Comparison of ENCODE assay signal across 19 cellular contexts in genomic region chr1:3032970-3033794, GRCh38. TPM values are rescaled to one million over a fixed set of nuclear protein-coding genes. Genes with fewer than 3 reads are reported as not detected.
A peak's percentile ranks its signal among the peaks of the same experiment; 100 is the strongest.
DNase-seq lines count a peak whose midpoint lies in the region; ATAC-seq, FAIRE-seq and TF ChIP-seq lines count a peak whose summit lies in the region.
"Had no signal": no experiment of that assay in that cellular context is flagged by ENCODE, and none has a peak within 500 bp of the region (broad histone marks: within the 10 kb centered on the region; RNA-seq: fewer than 3 reads in every experiment).

No MANE protein-coding gene starts in this region.

- H3K4me1 Mint-ChIP-seq in activated T-cell treated with anti-CD3 and anti-CD28 coated beads, Interleukin-2, amount 50 U/mL, for 72 hours (ENCODE audit: low read depth): no peaks in the 10 kb centered on the region

- H3K4me3 ChIP-seq in osteoblast (ENCODE audit: insufficient read depth, low read length) (no peak overlapping the region), HepG2 (replicated peaks in 1 of 3; ENCODE audit: insufficient read depth in 1 of 3, low read depth in 2 of 3, low read length in 3 of 3) (no peak overlapping the region)
- H3K4me3 ChIP-seq: GM12878 had no signal

- DNase-seq in stimulated activated naive CD4-positive, alpha-beta T cell (lab: John Stamatoyannopoulos, UW): peak; percentile 33 to 84 (median 50)
- DNase-seq in stimulated activated naive CD4-positive, alpha-beta T cell treated with Interleukin-2 at 50 U/mL for 16 hours (lab: John Stamatoyannopoulos, UW): no peak
- DNase-seq in activated T-cell treated with anti-CD3 and anti-CD28 coated beads, Interleukin-2, amount 50 U/mL, for 72 hours: peak; percentile 10 to 12
- DNase-seq in osteoblast (ENCODE audit: insufficient read length, low spot score, missing footprints) (peak; percentile 65), NCI-H1092 treated with DMSO at 0.1 percent for 48 hours (lab: John Stamatoyannopoulos, UW) (no peak), HepG2 (ENCODE audit: low spot score) (no peak), left lobe of liver (ENCODE audit: low spot score) (no peak)
- DNase-seq: DMS79, foreskin fibroblast, IMR-90, NCI-H187 treated with DMSO at 0.1 percent for 48 hours, NCI-H82, retina, Right ventricle myocardium superior had no signal

- H3K9me3 ChIP-seq in osteoblast (ENCODE audit: low read depth, low read length) (no peaks in the 10 kb centered on the region), HepG2 (ENCODE audit: low read length) (no peaks in the 10 kb centered on the region)

- TF ChIP-seq EP300 in HepG2 (IDR thresholded peaks at IDR 0.05; ENCODE audit: low read depth in 2 of 2, low read length in 2 of 2): no peak
- TF ChIP-seq EP300 in HepG2 (CRISPR knock-in tag; IDR thresholded peaks at IDR 0.05; ENCODE audit: borderline replicate concordance): no peak

- no peaks in the 10 kb centered on the region for H3K9me3 Mint-ChIP-seq in activated T-cell treated with anti-CD3 and anti-CD28 coated beads, Interleukin-2, amount 50 U/mL, for 72 hours

- no peak overlapping the region for H3K4me3 Mint-ChIP-seq in activated T-cell treated with anti-CD3 and anti-CD28 coated beads, Interleukin-2, amount 50 U/mL, for 72 hours

- TF ChIP-seq RAD21 in HepG2 (CRISPR knock-in tag; IDR thresholded peaks at IDR 0.05): no peak

- no peak overlapping the region for H3K9ac ChIP-seq in HepG2 (ENCODE audit: insufficient read depth, low read depth, low read length)

- H4K20me1 ChIP-seq in osteoblast (ENCODE audit: insufficient read depth, low read length): no peaks in the 10 kb centered on the region
- H4K20me1 ChIP-seq in HepG2 (ENCODE audit: insufficient read depth, low read length): 0 out of 2 replicates have a peak, but pooled peaks cover 4% of the 10 kb centered on the region

- FAIRE-seq in HepG2 (lab: Jason Lieb, UNC): no peak
- FAIRE-seq: GM12878, islet of Langerhans had no signal

- H3K27ac ChIP-seq in osteoblast (ENCODE audit: low read depth, low read length) (no peak overlapping the region), HepG2 (ENCODE audit: extremely low read length, insufficient read depth, low read length) (no peak overlapping the region)

- no TSS peak for BruUV-seq in HepG2 (replicated peaks; lab: Mats Ljungman, UMichigan)

- peak; percentile 39 to 45 for ATAC-seq in activated T-cell treated with anti-CD3 and anti-CD28 coated beads, Interleukin-2, amount 50 U/mL, for 72 hours (replicated peaks in 1 of 2)
- ATAC-seq in HepG2 (no peak), HG02642 (IDR thresholded peaks at IDR 0.05; ENCODE audit: poor library complexity, unreplicated experiment) (no peak), left lobe of liver (no peak)
- ATAC-seq: GM12878, HCT116 had no signal

- CTCF ChIA-PET in HepG2 (lab: Yijun Ruan, JAX; ENCODE audit: low intra/inter-chr PET ratio, low total read pairs): no interaction called here

- H2AFZ ChIP-seq in osteoblast (ENCODE audit: low read length) (no peak overlapping the region), HepG2 (ENCODE audit: low read length) (no peak overlapping the region)

- H3K4me2 ChIP-seq in osteoblast (ENCODE audit: insufficient read depth, low read length): no peak overlapping the region
- H3K4me2 ChIP-seq in HepG2 (ENCODE audit: low read depth, low read length): no peak overlapping the region

- TF ChIP-seq CTCF in osteoblast (IDR thresholded peaks at IDR 0.05; ENCODE audit: extremely low read depth, low read depth, low read length) (no peak), HepG2 (CRISPR knock-in tag; IDR thresholded peaks at IDR 0.05) (no peak)

- H3K4me1 ChIP-seq in osteoblast (ENCODE audit: insufficient read depth, low read length): no peaks in the 10 kb centered on the region
- no peaks in the 10 kb centered on the region for H3K4me1 ChIP-seq in HepG2 (ENCODE audit: insufficient read depth, low read length)

- in situ Hi-C loops in HepG2 (cut with HindIII; ENCODE audit: extremely low pct_ligation_motif_present, low pct_unique_long_range_greater_than_20kb): no loop called here

- POLR2A ChIA-PET in HepG2 (lab: Yijun Ruan, JAX): no interaction called here

- no peaks in the 10 kb centered on the region for H3K27me3 Mint-ChIP-seq in activated T-cell treated with anti-CD3 and anti-CD28 coated beads, Interleukin-2, amount 50 U/mL, for 72 hours (ENCODE audit: low read depth)

- no peak for TF ChIP-seq POLR2A in HepG2 (IDR thresholded peaks at IDR 0.05; ENCODE audit: insufficient read depth in 1 of 2, low read depth in 2 of 2, low read length in 2 of 2)

- H3K27me3 ChIP-seq in osteoblast (ENCODE audit: insufficient read depth, low read length) (no peaks in the 10 kb centered on the region), HepG2 (ENCODE audit: control insufficient read depth in 1 of 2, insufficient read depth in 2 of 2, low read length in 2 of 2) (peaks cover 21 to 94% of the 10 kb centered on the region in 2 experiments)

- no peaks in the 10 kb centered on the region for H3K36me3 Mint-ChIP-seq in activated T-cell treated with anti-CD3 and anti-CD28 coated beads, Interleukin-2, amount 50 U/mL, for 72 hours (ENCODE audit: insufficient read depth in 2 of 2)

- no peaks in the 10 kb centered on the region for H3K36me3 ChIP-seq in osteoblast (ENCODE audit: insufficient read depth, low read length)
- no peaks in the 10 kb centered on the region for H3K36me3 ChIP-seq in HepG2 (replicated peaks in 1 of 2; ENCODE audit: control insufficient read depth in 1 of 2, insufficient read depth in 2 of 2, low read length in 2 of 2)

- H3K79me2 ChIP-seq in osteoblast (ENCODE audit: insufficient read depth, low read length) (no peaks in the 10 kb centered on the region), HepG2 (ENCODE audit: insufficient read depth, low read length) (no peaks in the 10 kb centered on the region)

- WGBS in HepG2 (ENCODE audit: low lambda C conversion rate): 2% methylated on average over 7 of the region's 26 CpGs

- H3K27ac Mint-ChIP-seq in activated T-cell treated with anti-CD3 and anti-CD28 coated beads, Interleukin-2, amount 50 U/mL, for 72 hours: no peak overlapping the region

- intact Hi-C loops in HepG2 (cut with micrococcal nuclease; ENCODE audit: unreplicated experiment): no loop called here

RNA-seq across cellular contexts. Expression of gene ACTRT2, which starts 11.9 kb away (rescaled TPM):
- total RNA-seq in activated T-cell treated with anti-CD3 and anti-CD28 coated beads, Interleukin-2, amount 50 U/mL, for 72 hours: not detected
- not detected in 2 replicates for total RNA-seq in osteoblast
- not detected in 2 replicates for total RNA-seq in HepG2 (2016; rRNA removed; fragmentation: Illumina TruSeq; extraction: Trizol)
- total RNA-seq in HepG2 (2016; cell fraction: cytosol; rRNA removed; fragmentation: Illumina TruSeq; extraction: Trizol; ENCODE audit: low read depth): not detected in 2 replicates
- total RNA-seq in HepG2 (2016; cell fraction: insoluble cytoplasmic fraction; rRNA removed; fragmentation: Illumina TruSeq; extraction: Trizol): not detected in 2 replicates
- total RNA-seq in HepG2 (2016; cell fraction: membrane; rRNA removed; fragmentation: Illumina TruSeq; extraction: Trizol): not detected in 2 replicates
- not detected in 2 replicates for total RNA-seq in HepG2 (2016; cell fraction: nucleus; rRNA removed; fragmentation: Illumina TruSeq; extraction: Trizol)
- polyA plus RNA-seq in HepG2 (2011; rRNA removed): not detected in 2 replicates
- not detected in 2 replicates for polyA plus RNA-seq in HepG2 (2011; cell fraction: cytosol; rRNA removed)
- polyA plus RNA-seq in HepG2 (2011; cell fraction: nucleus; rRNA removed): not detected in 2 replicates
- polyA plus RNA-seq in HepG2 (2012): not detected in 2 replicates
- not detected in 2 replicates for polyA plus RNA-seq in HepG2 (2016; cell fraction: cytosol; fragmentation: Illumina TruSeq; extraction: Trizol; ENCODE audit: low read depth)
- polyA plus RNA-seq in HepG2 (2016; cell fraction: insoluble cytoplasmic fraction; fragmentation: Illumina TruSeq; extraction: Trizol; ENCODE audit: low read depth): not detected in 2 replicates
- polyA plus RNA-seq in HepG2 (2016; cell fraction: membrane; fragmentation: Illumina TruSeq; extraction: Trizol; ENCODE audit: low read depth): not detected in 2 replicates
- not detected in 2 replicates for polyA plus RNA-seq in HepG2 (2016; cell fraction: nucleus; fragmentation: Illumina TruSeq; extraction: Trizol; ENCODE audit: insufficient read depth, low read depth)
- not detected in 2 replicates for polyA minus RNA-seq in HepG2 (2011; rRNA and poly(A)+ RNA removed; ENCODE audit: low replicate concordance)
- not detected in 2 replicates for polyA minus RNA-seq in HepG2 (2011; cell fraction: cytosol; rRNA and poly(A)+ RNA removed)
- not detected in 2 replicates for polyA minus RNA-seq in HepG2 (2011; cell fraction: nucleus; rRNA and poly(A)+ RNA removed)
- not detected for total RNA-seq in left lobe of liver
- total RNA-seq: aorta, GM12878, IMR-90, Right ventricle myocardium superior had no signal
- polyA plus RNA-seq: aorta, GM12878, IMR-90 had no signal

RNA-seq across cellular contexts. Expression of gene PRDM16, which starts 35.8 kb away (rescaled TPM):
- total RNA-seq in activated T-cell treated with anti-CD3 and anti-CD28 coated beads, Interleukin-2, amount 50 U/mL, for 72 hours: 1 to 10 TPM in 1 of 2 donors, under 1 TPM in 1; 0.77 to 1.7 TPM
- total RNA-seq in osteoblast (6.5 and 8.3 TPM in 2 replicates), HepG2 (2016; rRNA removed; fragmentation: Illumina TruSeq; extraction: Trizol) (0.13 and 0.15 TPM in 2 replicates), left lobe of liver (0.43 TPM)
- under 0.01 and 0.35 TPM in 2 replicates for total RNA-seq in HepG2 (2016; cell fraction: cytosol; rRNA removed; fragmentation: Illumina TruSeq; extraction: Trizol; ENCODE audit: low read depth)
- total RNA-seq in HepG2 (2016; cell fraction: insoluble cytoplasmic fraction; rRNA removed; fragmentation: Illumina TruSeq; extraction: Trizol): 0.21 and 0.24 TPM in 2 replicates
- 0.19 and 0.24 TPM in 2 replicates for total RNA-seq in HepG2 (2016; cell fraction: membrane; rRNA removed; fragmentation: Illumina TruSeq; extraction: Trizol)
- total RNA-seq in HepG2 (2016; cell fraction: nucleus; rRNA removed; fragmentation: Illumina TruSeq; extraction: Trizol): 0.12 and 1.1 TPM in 2 replicates
- 0.81 and 1.5 TPM in 2 replicates for polyA plus RNA-seq in HepG2 (2011; rRNA removed)
- 0.96 and 1.0 TPM in 2 replicates for polyA plus RNA-seq in HepG2 (2011; cell fraction: cytosol; rRNA removed)
- polyA plus RNA-seq in HepG2 (2011; cell fraction: nucleus; rRNA removed): 5.9 and 6.8 TPM in 2 replicates
- polyA plus RNA-seq in HepG2 (2012): 1.7 and 1.8 TPM in 2 replicates
- polyA plus RNA-seq in HepG2 (2016; cell fraction: cytosol; fragmentation: Illumina TruSeq; extraction: Trizol; ENCODE audit: low read depth): not detected in 2 replicates
- 0.15 and 0.46 TPM in 2 replicates for polyA plus RNA-seq in HepG2 (2016; cell fraction: insoluble cytoplasmic fraction; fragmentation: Illumina TruSeq; extraction: Trizol; ENCODE audit: low read depth)
- 0.13 TPM in 1 of 2 replicates, not detected in the other for polyA plus RNA-seq in HepG2 (2016; cell fraction: membrane; fragmentation: Illumina TruSeq; extraction: Trizol; ENCODE audit: low read depth)
- polyA plus RNA-seq in HepG2 (2016; cell fraction: nucleus; fragmentation: Illumina TruSeq; extraction: Trizol; ENCODE audit: insufficient read depth, low read depth): 0.34 and 0.47 TPM in 2 replicates
- 0.40 TPM in 1 of 2 replicates, not detected in the other for polyA minus RNA-seq in HepG2 (2011; rRNA and poly(A)+ RNA removed; ENCODE audit: low replicate concordance)
- 0.79 and 1.1 TPM in 2 replicates for polyA minus RNA-seq in HepG2 (2011; cell fraction: cytosol; rRNA and poly(A)+ RNA removed)
- polyA minus RNA-seq in HepG2 (2011; cell fraction: nucleus; rRNA and poly(A)+ RNA removed): 2.1 and 2.4 TPM in 2 replicates
- total RNA-seq: IMR-90 had no signal
- polyA plus RNA-seq: GM12878 had no signal

Comparison
In these comparisons a context has a peak if more than half of its experiments do, and no peak if none do; other contexts are left out.
1. DNase-seq: peak in stimulated activated naive CD4-positive, alpha-beta T cell (6 of 6), activated T-cell treated with anti-CD3 and anti-CD28 coated beads, Interleukin-2, amount 50 U/mL, for 72 hours (2 of 2) and osteoblast (single experiment); none in stimulated activated naive CD4-positive, alpha-beta T cell treated with Interleukin-2 at 50 U/mL for 16 hours (single experiment), NCI-H1092 treated with DMSO at 0.1 percent for 48 hours (single experiment), HepG2 (single experiment) and left lobe of liver (single experiment).
2. ATAC-seq: peak in activated T-cell treated with anti-CD3 and anti-CD28 coated beads, Interleukin-2, amount 50 U/mL, for 72 hours (2 of 2); none in HepG2 (single experiment), HG02642 (single experiment) and left lobe of liver (single experiment).